Comparison of ENCODE assay signal across 1 cellular context in the genomic region with DNA sequence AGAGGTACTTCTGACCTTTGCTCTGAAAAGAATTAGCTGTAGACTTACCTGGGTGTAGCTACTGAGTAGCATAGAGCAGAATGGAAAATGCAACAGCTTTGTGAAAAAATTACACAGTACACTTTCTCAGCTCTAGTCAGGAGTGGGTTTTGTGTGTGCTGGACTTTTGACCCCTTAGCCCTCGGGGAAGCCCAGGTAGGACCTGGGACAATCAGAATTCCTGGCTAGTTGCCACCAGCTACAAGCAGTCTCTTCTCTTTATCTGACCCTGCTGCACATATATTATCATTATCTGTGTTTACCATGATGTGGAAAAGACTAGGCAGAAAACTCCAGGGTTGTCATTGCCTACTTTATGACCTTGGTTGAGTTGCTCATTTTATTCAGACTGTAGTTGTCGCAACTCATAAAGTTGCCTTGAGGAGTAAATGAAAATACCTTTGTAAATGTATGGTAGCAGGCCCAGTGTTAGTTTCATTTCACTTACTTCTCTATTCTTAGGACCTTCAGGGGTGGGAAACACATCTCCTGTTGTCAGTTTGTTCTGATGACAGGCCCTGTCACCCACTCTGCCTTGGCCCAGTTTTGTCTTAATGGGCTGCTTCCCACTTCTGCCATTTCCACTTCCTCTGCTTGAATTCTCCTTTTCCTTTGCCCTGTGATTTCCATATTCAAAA.
TF ChIP-seq lines count a peak whose summit lies in the region.

No MANE protein-coding gene starts in this region.

TF ChIP-seq in GM12878, 131 proteins besides CTCF, POLR2A, EP300 and RAD21 (continued from another document):
- no peak for TF ChIP-seq RCOR1 (conservative IDR thresholded peaks at IDR 0.05; ENCODE audit: low read depth, low read length)
- TF ChIP-seq STAT1 (conservative IDR thresholded peaks at IDR 0.05), result no peak
- peak in 1 of 2 experiments; percentile 66; a peak in 2 of 4 replicates for TF ChIP-seq ETV6 (conservative IDR thresholded peaks at IDR 0.05 in 1 of 2, IDR thresholded peaks at IDR 0.05 in 1 of 2; ENCODE audit: borderline replicate concordance in 1 of 2, low read depth in 1 of 2)
- TF ChIP-seq, protein P1, sequence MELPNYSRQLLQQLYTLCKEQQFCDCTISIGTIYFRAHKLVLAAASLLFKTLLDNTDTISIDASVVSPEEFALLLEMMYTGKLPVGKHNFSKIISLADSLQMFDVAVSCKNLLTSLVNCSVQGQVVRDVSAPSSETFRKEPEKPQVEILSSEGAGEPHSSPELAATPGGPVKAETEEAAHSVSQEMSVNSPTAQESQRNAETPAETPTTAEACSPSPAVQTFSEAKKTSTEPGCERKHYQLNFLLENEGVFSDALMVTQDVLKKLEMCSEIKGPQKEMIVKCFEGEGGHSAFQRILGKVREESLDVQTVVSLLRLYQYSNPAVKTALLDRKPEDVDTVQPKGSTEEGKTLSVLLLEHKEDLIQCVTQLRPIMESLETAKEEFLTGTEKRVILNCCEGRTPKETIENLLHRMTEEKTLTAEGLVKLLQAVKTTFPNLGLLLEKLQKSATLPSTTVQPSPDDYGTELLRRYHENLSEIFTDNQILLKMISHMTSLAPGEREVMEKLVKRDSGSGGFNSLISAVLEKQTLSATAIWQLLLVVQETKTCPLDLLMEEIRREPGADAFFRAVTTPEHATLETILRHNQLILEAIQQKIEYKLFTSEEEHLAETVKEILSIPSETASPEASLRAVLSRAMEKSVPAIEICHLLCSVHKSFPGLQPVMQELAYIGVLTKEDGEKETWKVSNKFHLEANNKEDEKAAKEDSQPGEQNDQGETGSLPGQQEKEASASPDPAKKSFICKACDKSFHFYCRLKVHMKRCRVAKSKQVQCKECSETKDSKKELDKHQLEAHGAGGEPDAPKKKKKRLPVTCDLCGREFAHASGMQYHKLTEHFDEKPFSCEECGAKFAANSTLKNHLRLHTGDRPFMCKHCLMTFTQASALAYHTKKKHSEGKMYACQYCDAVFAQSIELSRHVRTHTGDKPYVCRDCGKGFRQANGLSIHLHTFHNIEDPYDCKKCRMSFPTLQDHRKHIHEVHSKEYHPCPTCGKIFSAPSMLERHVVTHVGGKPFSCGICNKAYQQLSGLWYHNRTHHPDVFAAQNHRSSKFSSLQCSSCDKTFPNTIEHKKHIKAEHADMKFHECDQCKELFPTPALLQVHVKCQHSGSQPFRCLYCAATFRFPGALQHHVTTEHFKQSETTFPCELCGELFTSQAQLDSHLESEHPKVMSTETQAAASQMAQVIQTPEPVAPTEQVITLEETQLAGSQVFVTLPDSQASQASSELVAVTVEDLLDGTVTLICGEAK (IDR thresholded peaks at IDR 0.05; ENCODE audit: borderline replicate concordance), result peak; percentile 30; the same call in 1 of the 2 replicates
- TF ChIP-seq, protein P2, sequence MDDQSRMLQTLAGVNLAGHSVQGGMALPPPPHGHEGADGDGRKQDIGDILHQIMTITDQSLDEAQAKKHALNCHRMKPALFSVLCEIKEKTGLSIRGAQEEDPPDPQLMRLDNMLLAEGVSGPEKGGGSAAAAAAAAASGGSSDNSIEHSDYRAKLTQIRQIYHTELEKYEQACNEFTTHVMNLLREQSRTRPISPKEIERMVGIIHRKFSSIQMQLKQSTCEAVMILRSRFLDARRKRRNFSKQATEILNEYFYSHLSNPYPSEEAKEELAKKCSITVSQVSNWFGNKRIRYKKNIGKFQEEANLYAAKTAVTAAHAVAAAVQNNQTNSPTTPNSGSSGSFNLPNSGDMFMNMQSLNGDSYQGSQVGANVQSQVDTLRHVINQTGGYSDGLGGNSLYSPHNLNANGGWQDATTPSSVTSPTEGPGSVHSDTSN (IDR thresholded peaks at IDR 0.05; ENCODE audit: insufficient replicate concordance, low read depth, low read length), result peak; percentile 21
- TF ChIP-seq GATAD2B (conservative IDR thresholded peaks at IDR 0.05; ENCODE audit: low read depth), result peak; percentile 51; the same call in 1 of the 2 replicates
- TF ChIP-seq, protein P3, sequence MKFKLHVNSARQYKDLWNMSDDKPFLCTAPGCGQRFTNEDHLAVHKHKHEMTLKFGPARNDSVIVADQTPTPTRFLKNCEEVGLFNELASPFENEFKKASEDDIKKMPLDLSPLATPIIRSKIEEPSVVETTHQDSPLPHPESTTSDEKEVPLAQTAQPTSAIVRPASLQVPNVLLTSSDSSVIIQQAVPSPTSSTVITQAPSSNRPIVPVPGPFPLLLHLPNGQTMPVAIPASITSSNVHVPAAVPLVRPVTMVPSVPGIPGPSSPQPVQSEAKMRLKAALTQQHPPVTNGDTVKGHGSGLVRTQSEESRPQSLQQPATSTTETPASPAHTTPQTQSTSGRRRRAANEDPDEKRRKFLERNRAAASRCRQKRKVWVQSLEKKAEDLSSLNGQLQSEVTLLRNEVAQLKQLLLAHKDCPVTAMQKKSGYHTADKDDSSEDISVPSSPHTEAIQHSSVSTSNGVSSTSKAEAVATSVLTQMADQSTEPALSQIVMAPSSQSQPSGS (IDR thresholded peaks at IDR 0.05; ENCODE audit: low read length), result 0 out of 2 replicates have a peak, but pooled peaks have one; percentile 35
- TF ChIP-seq TCF7 (IDR thresholded peaks at IDR 0.05; ENCODE audit: borderline replicate concordance), result 0 out of 2 replicates have a peak, but pooled peaks have one; percentile 13
- TF ChIP-seq NFIC (IDR thresholded peaks at IDR 0.05; ENCODE audit: low read depth, low read length), result peak; percentile 14; the same call in 1 of the 2 replicates
- TF ChIP-seq NBN (IDR thresholded peaks at IDR 0.05), result 0 out of 2 replicates have a peak, but pooled peaks have one; percentile 53
- TF ChIP-seq STAT3 (IDR thresholded peaks at IDR 0.05; ENCODE audit: low read depth, low read length), result no peak
- TF ChIP-seq LARP7 (IDR thresholded peaks at IDR 0.05), result no peak
- peak; percentile 16; the same call in 1 of the 2 replicates for TF ChIP-seq ZNF217 (IDR thresholded peaks at IDR 0.05)
- TF ChIP-seq NR2F1 (conservative IDR thresholded peaks at IDR 0.05), result peak; percentile 83
- peak; percentile 48 to 63 for TF ChIP-seq IKZF2 (IDR thresholded peaks at IDR 0.05)
- TF ChIP-seq BCL3 (IDR thresholded peaks at IDR 0.05; ENCODE audit: borderline replicate concordance, insufficient read depth, low read depth, low read length, poor library complexity, severe bottlenecking), result no peak
- peak; percentile 72 for TF ChIP-seq IKZF1 (conservative IDR thresholded peaks at IDR 0.05)
- peak; percentile 67 for TF ChIP-seq SPI1 (IDR thresholded peaks at IDR 0.05; ENCODE audit: borderline replicate concordance, insufficient read depth, low read depth, low read length)
- TF ChIP-seq, protein P4, sequence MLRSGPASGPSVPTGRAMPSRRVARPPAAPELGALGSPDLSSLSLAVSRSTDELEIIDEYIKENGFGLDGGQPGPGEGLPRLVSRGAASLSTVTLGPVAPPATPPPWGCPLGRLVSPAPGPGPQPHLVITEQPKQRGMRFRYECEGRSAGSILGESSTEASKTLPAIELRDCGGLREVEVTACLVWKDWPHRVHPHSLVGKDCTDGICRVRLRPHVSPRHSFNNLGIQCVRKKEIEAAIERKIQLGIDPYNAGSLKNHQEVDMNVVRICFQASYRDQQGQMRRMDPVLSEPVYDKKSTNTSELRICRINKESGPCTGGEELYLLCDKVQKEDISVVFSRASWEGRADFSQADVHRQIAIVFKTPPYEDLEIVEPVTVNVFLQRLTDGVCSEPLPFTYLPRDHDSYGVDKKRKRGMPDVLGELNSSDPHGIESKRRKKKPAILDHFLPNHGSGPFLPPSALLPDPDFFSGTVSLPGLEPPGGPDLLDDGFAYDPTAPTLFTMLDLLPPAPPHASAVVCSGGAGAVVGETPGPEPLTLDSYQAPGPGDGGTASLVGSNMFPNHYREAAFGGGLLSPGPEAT (IDR thresholded peaks at IDR 0.05; ENCODE audit: low read depth), result peak; percentile 53; the same call in 1 of the 2 replicates
- TF ChIP-seq ATF7 (IDR thresholded peaks at IDR 0.05; ENCODE audit: low read depth), result peak; percentile 49; the same call in 1 of the 2 replicates
- TF ChIP-seq DPF2 (IDR thresholded peaks at IDR 0.05), result peak; percentile 73; the same call in 1 of the 2 replicates
- peak; percentile 89 for TF ChIP-seq PKNOX1 (IDR thresholded peaks at IDR 0.05)
